In the genomic region with DNA sequence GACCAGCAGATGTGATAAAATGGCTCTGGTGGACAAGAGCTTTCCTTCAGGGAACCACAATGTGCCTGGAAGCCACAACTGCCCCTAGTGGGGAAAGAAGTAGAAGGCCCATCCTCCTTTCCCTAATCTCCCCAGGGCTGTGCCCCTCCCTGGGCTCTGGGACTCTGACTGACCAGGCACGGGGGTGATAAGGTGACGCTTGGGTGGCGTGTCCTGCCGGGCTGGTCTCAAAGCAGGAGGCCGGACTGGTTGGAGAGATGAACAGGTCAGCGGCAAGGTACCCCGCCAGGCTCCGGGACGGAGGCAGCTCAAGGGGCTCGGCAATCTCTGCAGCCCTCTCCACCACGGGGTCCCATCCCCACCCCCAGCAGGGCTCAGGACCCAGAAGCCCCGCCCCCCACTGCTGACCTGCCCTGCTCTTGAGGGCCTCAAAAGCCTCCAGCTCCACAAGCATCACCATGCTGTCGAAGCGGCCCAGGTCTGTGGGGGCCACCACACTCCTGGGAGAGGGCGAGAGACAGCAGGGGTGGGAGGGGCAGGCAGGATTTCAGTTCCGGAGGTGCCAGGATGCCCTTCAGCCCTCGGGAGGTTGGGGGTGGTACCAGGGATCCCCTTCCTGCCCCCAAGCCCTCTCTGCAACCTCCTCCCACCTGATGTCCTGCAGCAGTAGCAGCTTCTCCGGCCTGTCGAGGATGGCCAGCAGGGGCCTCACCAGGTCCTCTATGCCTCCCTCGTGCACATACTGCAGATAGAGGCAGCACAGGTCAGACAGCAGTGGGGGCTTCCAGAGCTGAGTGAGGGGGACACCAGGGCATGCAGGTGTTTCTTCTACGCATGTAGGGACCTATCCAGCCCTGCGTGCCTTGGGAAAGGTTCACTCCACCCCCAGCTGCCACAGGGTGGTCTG, we compare ENCODE assay signal across 4 cellular contexts. TPM values are rescaled to one million over a fixed set of nuclear protein-coding genes. Genes with fewer than 3 reads are reported as not detected.
DNase-seq lines count a peak whose midpoint lies in the region; ATAC-seq and TF ChIP-seq lines count a peak whose summit lies in the region.

No MANE protein-coding gene starts in this region.

- TF ChIP-seq CTCF in WI38 (IDR thresholded peaks at IDR 0.05; ENCODE audit: low read depth, low read length) (peak; percentile 32; the same call in 1 of the 2 replicates), gastrocnemius medialis (IDR thresholded peaks at IDR 0.05 in 4 of 5, conservative IDR thresholded peaks at IDR 0.05 in 1 of 5) (no peak)

- TF ChIP-seq POLR2A in gastrocnemius medialis (IDR thresholded peaks at IDR 0.05): no peak

- in situ Hi-C loops in gastrocnemius medialis (cut with MboI; ENCODE audit: low sequenced_read_pairs in 4 of 4): no loop called here

- no peaks in the 10 kb centered on the region for H3K27me3 ChIP-seq in gastrocnemius medialis

- intact Hi-C loops in gastrocnemius medialis (cut with DNase I; ENCODE audit: low total_unique reads) (no loop called here), sciatic nerve (cut with DNase I) (no loop called here)

- no peak for ATAC-seq in gastrocnemius medialis
- no peak for ATAC-seq in HG02623 (IDR thresholded peaks at IDR 0.05; ENCODE audit: unreplicated experiment)
- ATAC-seq in sciatic nerve: no peak

- DNase-seq in gastrocnemius medialis (no peak), sciatic nerve (ENCODE audit: low spot score) (no peak)

- H3K9me3 ChIP-seq in gastrocnemius medialis: no peaks in the 10 kb centered on the region

- H3K27ac ChIP-seq in gastrocnemius medialis: peak overlapping the region in 3 of 4 donors; percentile 39 to 52 (median 50)

- no peak overlapping the region for H3K4me3 ChIP-seq in WI38 (ENCODE audit: low read depth, low read length)
- H3K4me3 ChIP-seq in gastrocnemius medialis: no peak overlapping the region

- H3K4me1 ChIP-seq in gastrocnemius medialis: peaks cover 8 to 27% of the 10 kb centered on the region in 2 donors

- peaks cover 0 to 7% of the 10 kb centered on the region in 2 donors for H3K36me3 ChIP-seq in gastrocnemius medialis

RNA-seq across cellular contexts. Expression of a gene that starts 12.2 kb away (rescaled TPM):
- total RNA-seq in gastrocnemius medialis: 10 to 100 TPM; 22.5 to 44.7 (median 26.7) TPM
- total RNA-seq in sciatic nerve: 78.6 TPM

RNA-seq across cellular contexts. Expression of a gene that starts 19.2 kb away (rescaled TPM):
- total RNA-seq in gastrocnemius medialis (under 1 TPM in 1 of 4 donors, not detected in 3; 0.11 TPM), sciatic nerve (3.8 TPM)

RNA-seq across cellular contexts. Expression of a gene that starts 19.3 kb away (rescaled TPM):
- total RNA-seq in gastrocnemius medialis: 1 to 10 TPM; 4.2 to 9.5 (median 7.0) TPM
- total RNA-seq in sciatic nerve: 58.9 TPM

RNA-seq across cellular contexts. Expression of a gene that starts 24.4 kb away (rescaled TPM):
- total RNA-seq in gastrocnemius medialis: 10 to 100 TPM in 2 of 4 donors, 1 to 10 TPM in 2; 8.2 to 19.8 (median 10.0) TPM
- total RNA-seq in sciatic nerve: 5.9 TPM

RNA-seq across cellular contexts. Expression of a gene that starts 24.5 kb away (rescaled TPM):
- total RNA-seq in gastrocnemius medialis (100 to 1,000 TPM in 1 of 4 donors, 10 to 100 TPM in 3; 83.3 to 129 (median 92.5) TPM), sciatic nerve (84.8 TPM)
